In genomic region chr7:47956220-47956619, GRCh38 we compare ENCODE assay signal across 22 cellular contexts.
"Had no signal": no experiment of that assay in that cellular context is flagged by ENCODE, and none has a peak within 500 bp of the region (broad histone marks: within the 10 kb centered on the region; RNA-seq: fewer than 3 reads in every experiment).

No MANE protein-coding gene starts in this region.

- ATAC-seq: foreskin keratinocyte; left colon; left ventricle myocardium superior; mucosa of descending colon; natural killer cell; stimulated activated naive B cell treated with anti-CD40 and anti-IgM and Interleukin-4, amounts not matched to agents 10 μg/mL and 1 μg/mL and 100 μg/mL, for 72 hours had no signal

- H3K9me3 ChIP-seq: colonic mucosa, mucosa of descending colon, right atrium auricular region, sigmoid colon, stomach, thoracic aorta had no signal

- DNase-seq: colonic mucosa; dermis blood vessel endothelial cell; erythroblast; foreskin keratinocyte; immature natural killer cell; left colon; left ventricle myocardium superior; mucosa of descending colon; natural killer cell; posterior cingulate gyrus; sigmoid colon; stimulated activated CD4-positive, alpha-beta T cell treated with anti-CD3 and anti-CD28 coated beads, Interleukin-2, amount 100 ng/mL, for 24 hours; stimulated activated CD4-positive, alpha-beta T cell treated with anti-CD3 and anti-CD28 coated beads, Interleukin-4, amount 100 ng/mL, for 4 hours; stimulated activated naive B cell treated with anti-CD40 and anti-IgM and Interleukin-4, amounts not matched to agents 10 μg/mL and 1 μg/mL and 100 μg/mL, for 72 hours; stomach; substantia nigra; trophoblast cell had no signal

- H3K9me3 Mint-ChIP-seq: immature natural killer cell; natural killer cell; stimulated activated naive B cell treated with anti-CD40 and anti-IgM and Interleukin-4, amounts not matched to agents 10 μg/mL and 1 μg/mL and 100 μg/mL, for 72 hours had no signal

- H3K27me3 Mint-ChIP-seq: stimulated activated naive B cell treated with anti-CD40 and anti-IgM and Interleukin-4, amounts not matched to agents 10 μg/mL and 1 μg/mL and 100 μg/mL, for 72 hours had no signal

- H3K4me3 ChIP-seq: colonic mucosa, lung, mucosa of descending colon, right atrium auricular region, sigmoid colon, skin epidermis, stomach, thoracic aorta had no signal

- H3K4me1 Mint-ChIP-seq: immature natural killer cell, neural crest cell had no signal

- H3K4me1 ChIP-seq: colonic mucosa, foreskin keratinocyte, right atrium auricular region, sigmoid colon had no signal

- H3K27ac Mint-ChIP-seq: immature natural killer cell, natural killer cell had no signal

- H3K36me3 ChIP-seq: colonic mucosa had no signal

- H3K4me3 Mint-ChIP-seq: immature natural killer cell; natural killer cell; neural crest cell; stimulated activated naive B cell treated with anti-CD40 and anti-IgM and Interleukin-4, amounts not matched to agents 10 μg/mL and 1 μg/mL and 100 μg/mL, for 72 hours had no signal

- H3K27ac ChIP-seq: colonic mucosa, foreskin keratinocyte, right atrium auricular region, sigmoid colon, skin epidermis, stomach, thoracic aorta had no signal

- H3K27me3 ChIP-seq: colonic mucosa, foreskin keratinocyte, right atrium auricular region, sigmoid colon, stomach had no signal
